8 cellular contexts compared by ENCODE assay signal in the genomic region with DNA sequence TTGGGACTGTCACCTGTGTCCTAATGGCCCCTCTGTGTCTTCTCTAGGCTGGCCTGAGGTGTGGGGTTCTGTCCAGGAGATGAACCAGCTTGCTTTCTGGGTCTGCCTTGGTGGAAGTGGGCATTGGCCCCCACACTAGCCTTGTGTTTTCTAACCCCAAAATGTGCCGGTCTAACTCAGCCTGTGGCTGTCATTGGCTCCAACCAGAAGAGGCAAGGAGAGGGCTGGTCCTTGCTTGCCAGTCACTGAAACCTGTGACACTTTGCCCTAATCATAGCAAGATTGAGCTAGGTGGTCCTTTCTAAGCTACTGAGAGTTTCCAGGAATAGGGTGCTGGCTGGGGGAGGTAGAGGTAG. TPM values are rescaled to one million over a fixed set of nuclear protein-coding genes. Genes with fewer than 3 reads are reported as not detected.
DNase-seq lines count a peak whose midpoint lies in the region; ATAC-seq and TF ChIP-seq lines count a peak whose summit lies in the region.

No MANE protein-coding gene starts in this region.

- peak overlapping the region; percentile 60 to 94 (median 91) for H3K4me3 Mint-ChIP-seq in T-cell

- 8 to 33% (median 18%) methylated on average over 1 of the region's 1 CpG; no CpG with 5 or more reads in 1 of the 5 donors for WGBS in spleen, 5 donors
- WGBS in prostate gland = 42% methylated on average over 1 of the region's 1 CpG

- intact Hi-C loops in spleen (cut with DNase I; ENCODE audit: low total_unique reads) = loop anchor here (5.0 to 10.0 kb wide), 2 partner anchors 162 to 429 kb away; no protein-coding TSS in a partner anchor
- intact Hi-C loops in prostate gland (cut with DNase I) = loop anchor here (1.0 to 5.0 kb wide), 2 partner anchors 175 to 247 kb away; partner anchors contain the start of gene RPP25

- peaks cover 42 to 47% (median 46%) of the 10 kb centered on the region in 3 donors for H3K4me1 Mint-ChIP-seq in T-cell

- H3K9me3 ChIP-seq in spleen (no peaks in the 10 kb centered on the region), prostate gland (no peaks in the 10 kb centered on the region)

- no peak for TF ChIP-seq CTCF in fibroblast of mammary gland (conservative IDR thresholded peaks at IDR 0.05; ENCODE audit: control insufficient read depth, insufficient read depth, low read depth, low read length)
- TF ChIP-seq CTCF in spleen (IDR thresholded peaks at IDR 0.05 in 8 of 11, conservative IDR thresholded peaks at IDR 0.05 in 3 of 11) = no peak
- no peak for TF ChIP-seq CTCF in prostate gland (IDR thresholded peaks at IDR 0.05)

- in situ Hi-C loops in GM18951 (cut with MboI; ENCODE audit: low sequenced_read_pairs, unreplicated experiment) = loop anchor here (5.0 kb wide), 1 partner anchor 177 kb away; no protein-coding TSS in a partner anchor

- H3K27ac ChIP-seq in spleen (peak overlapping the region; percentile 91 to 97 (median 96)), prostate gland (peak overlapping the region in 1 of 2 donors; percentile 85)

- peaks cover 4 to 39% (median 34%) of the 10 kb centered on the region in 6 donors for H3K36me3 ChIP-seq in spleen
- H3K36me3 ChIP-seq in prostate gland = peaks cover 0 to 20% of the 10 kb centered on the region in 2 donors

- H3K4me1 ChIP-seq in spleen (peaks cover 32 to 93% (median 64%) of the 10 kb centered on the region in 6 donors), prostate gland (replicated peaks) (peaks cover 7% of the 10 kb centered on the region)

- DNase-seq in T-cell (no peak), fibroblast of mammary gland (ENCODE audit: low read depth) (no peak), spleen (no peak), prostate gland (ENCODE audit: low spot score) (no peak), cerebellar cortex (ENCODE audit: low spot score) (no peak), NCI-H1436 (lab: John Stamatoyannopoulos, UW) (no peak)
- DNase-seq in activated effector memory CD4-positive, alpha-beta T cell treated with Interleukin-2 at 50 U/mL for 16 hours = no peak

- CTCF ChIA-PET in T-cell (lab: Charles Lee) = interaction anchor here (0.6 to 1.7 kb wide), 5 partner anchors 12 to 174 kb away, joined by 3 to 10 read pairs (median 3); no protein-coding TSS in a partner anchor

- H3K27me3 ChIP-seq in spleen (replicated peaks in 1 of 7) = no peaks in the 10 kb centered on the region
- H3K27me3 ChIP-seq in prostate gland (replicated peaks; ENCODE audit: insufficient read depth) = no peaks in the 10 kb centered on the region

- H3K4me3 ChIP-seq in fibroblast of mammary gland (ENCODE audit: control insufficient read depth, low read depth, low read length) (peak overlapping the region; percentile 84), spleen (peak overlapping the region in 7 of 8 donors; percentile 86 to 98 (median 95)), prostate gland (no peak overlapping the region)

- H3K27ac Mint-ChIP-seq in T-cell = peak overlapping the region; percentile 77 to 88

- H3K27me3 Mint-ChIP-seq in T-cell = no peaks in the 10 kb centered on the region

- no peaks in the 10 kb centered on the region for H3K9me3 Mint-ChIP-seq in T-cell

- POLR2A ChIA-PET in T-cell (lab: Charles Lee) = interaction anchor here in 1 of 2 donors (1.0 kb wide), 1 partner anchor 12 kb away, joined by 3 read pairs; no protein-coding TSS in a partner anchor

- TF ChIP-seq POLR2A in GM18951 (IDR thresholded peaks at IDR 0.05; ENCODE audit: extremely low read depth, insufficient read depth, insufficient read length) (peak; percentile 34), spleen (IDR thresholded peaks at IDR 0.05) (no peak), prostate gland (IDR thresholded peaks at IDR 0.05) (no peak)

- H3K36me3 Mint-ChIP-seq in T-cell = peaks cover under 1% of the 10 kb centered on the region

- no peak for ATAC-seq in T-cell (replicated peaks in 1 of 4)

RNA-seq across cellular contexts. Expression of gene C15orf39, which starts 2.2 kb away (rescaled TPM):
- 10 to 100 TPM; 25.2 to 40.3 (median 37.8) TPM for total RNA-seq in T-cell
- total RNA-seq in spleen = 10 to 100 TPM; 56.0 to 70.2 (median 67.6) TPM
- 10 to 100 TPM in 1 of 3 donors, 1 to 10 TPM in 2; 6.9 to 19.3 (median 7.4) TPM for polyA plus RNA-seq in spleen
- total RNA-seq in prostate gland = 10 to 100 TPM; 17.9 to 96.3 TPM

RNA-seq across cellular contexts. Expression of gene GOLGA6C, which starts 54.2 kb away (rescaled TPM):
- not detected for total RNA-seq in T-cell
- total RNA-seq in spleen = not detected
- not detected for polyA plus RNA-seq in spleen
- total RNA-seq in prostate gland = 1 to 10 TPM in 1 of 2 donors, not detected in 1; 1.5 TPM

Comparison
In these comparisons a context has a peak if more than half of its experiments do, and no peak if none do; other contexts are left out.
1. H3K4me3 ChIP-seq: peak in fibroblast of mammary gland (single experiment) and spleen (7 of 8); none in prostate gland (0 of 2).